ENCODE assay signal across 1 cellular context in genomic region chr6:135192256-135193174, GRCh38.
TF ChIP-seq lines count a peak whose summit lies in the region.

No MANE protein-coding gene starts in this region.

TF ChIP-seq in K562, 482 proteins besides CTCF, POLR2A, EP300 and RAD21 (continued from another document and continues in another):
- TF ChIP-seq, protein P1, sequence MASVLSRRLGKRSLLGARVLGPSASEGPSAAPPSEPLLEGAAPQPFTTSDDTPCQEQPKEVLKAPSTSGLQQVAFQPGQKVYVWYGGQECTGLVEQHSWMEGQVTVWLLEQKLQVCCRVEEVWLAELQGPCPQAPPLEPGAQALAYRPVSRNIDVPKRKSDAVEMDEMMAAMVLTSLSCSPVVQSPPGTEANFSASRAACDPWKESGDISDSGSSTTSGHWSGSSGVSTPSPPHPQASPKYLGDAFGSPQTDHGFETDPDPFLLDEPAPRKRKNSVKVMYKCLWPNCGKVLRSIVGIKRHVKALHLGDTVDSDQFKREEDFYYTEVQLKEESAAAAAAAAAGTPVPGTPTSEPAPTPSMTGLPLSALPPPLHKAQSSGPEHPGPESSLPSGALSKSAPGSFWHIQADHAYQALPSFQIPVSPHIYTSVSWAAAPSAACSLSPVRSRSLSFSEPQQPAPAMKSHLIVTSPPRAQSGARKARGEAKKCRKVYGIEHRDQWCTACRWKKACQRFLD (CRISPR knock-in tag; IDR thresholded peaks at IDR 0.05), result 0 out of 2 replicates have a peak, but pooled peaks have one; percentile 37
- no peak for TF ChIP-seq ZNF408 (CRISPR knock-in tag; IDR thresholded peaks at IDR 0.05; ENCODE audit: low read depth)
- TF ChIP-seq KHSRP (IDR thresholded peaks at IDR 0.05), result no peak
- TF ChIP-seq MEIS2 (IDR thresholded peaks at IDR 0.05; ENCODE audit: partially characterized antibody), result peak; percentile 27
- no peak for TF ChIP-seq HNRNPH1 (optimal IDR thresholded peaks at IDR 0.05; ENCODE audit: low read depth, low read length)
- 0 out of 2 replicates have a peak, but pooled peaks have one; percentile 10 for TF ChIP-seq ZKSCAN8 (CRISPR knock-in tag; IDR thresholded peaks at IDR 0.05)
- no peak for TF ChIP-seq SMARCE1 (IDR thresholded peaks at IDR 0.05)
- TF ChIP-seq ATF3 (IDR thresholded peaks at IDR 0.05), result no peak
- no peak for TF ChIP-seq ATF3 (CRISPR knock-in tag; conservative IDR thresholded peaks at IDR 0.05)
- TF ChIP-seq YBX1 (IDR thresholded peaks at IDR 0.05), result no peak
- no peak for TF ChIP-seq SMAD2 (IDR thresholded peaks at IDR 0.05; ENCODE audit: low read depth, low read length)
- no peak for TF ChIP-seq CHCHD3 (CRISPR knock-in tag; IDR thresholded peaks at IDR 0.05)
- no peak for TF ChIP-seq SPI1 (IDR thresholded peaks at IDR 0.05; ENCODE audit: borderline replicate concordance, low read depth, low read length)
- no peak for TF ChIP-seq ETV1 (tag; conservative IDR thresholded peaks at IDR 0.05; ENCODE audit: low read depth)
- no peak for TF ChIP-seq ZC3H11A (IDR thresholded peaks at IDR 0.05; ENCODE audit: low read depth, low read length)
- TF ChIP-seq, protein P2, sequence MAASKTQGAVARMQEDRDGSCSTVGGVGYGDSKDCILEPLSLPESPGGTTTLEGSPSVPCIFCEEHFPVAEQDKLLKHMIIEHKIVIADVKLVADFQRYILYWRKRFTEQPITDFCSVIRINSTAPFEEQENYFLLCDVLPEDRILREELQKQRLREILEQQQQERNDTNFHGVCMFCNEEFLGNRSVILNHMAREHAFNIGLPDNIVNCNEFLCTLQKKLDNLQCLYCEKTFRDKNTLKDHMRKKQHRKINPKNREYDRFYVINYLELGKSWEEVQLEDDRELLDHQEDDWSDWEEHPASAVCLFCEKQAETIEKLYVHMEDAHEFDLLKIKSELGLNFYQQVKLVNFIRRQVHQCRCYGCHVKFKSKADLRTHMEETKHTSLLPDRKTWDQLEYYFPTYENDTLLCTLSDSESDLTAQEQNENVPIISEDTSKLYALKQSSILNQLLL (CRISPR knock-in tag; IDR thresholded peaks at IDR 0.05; ENCODE audit: borderline replicate concordance), result no peak
- TF ChIP-seq ZBTB49 (CRISPR knock-in tag; IDR thresholded peaks at IDR 0.05; ENCODE audit: borderline replicate concordance), result no peak
- TF ChIP-seq ZNF696 (CRISPR knock-in tag; conservative IDR thresholded peaks at IDR 0.05), result no peak
- TF ChIP-seq, protein P3, sequence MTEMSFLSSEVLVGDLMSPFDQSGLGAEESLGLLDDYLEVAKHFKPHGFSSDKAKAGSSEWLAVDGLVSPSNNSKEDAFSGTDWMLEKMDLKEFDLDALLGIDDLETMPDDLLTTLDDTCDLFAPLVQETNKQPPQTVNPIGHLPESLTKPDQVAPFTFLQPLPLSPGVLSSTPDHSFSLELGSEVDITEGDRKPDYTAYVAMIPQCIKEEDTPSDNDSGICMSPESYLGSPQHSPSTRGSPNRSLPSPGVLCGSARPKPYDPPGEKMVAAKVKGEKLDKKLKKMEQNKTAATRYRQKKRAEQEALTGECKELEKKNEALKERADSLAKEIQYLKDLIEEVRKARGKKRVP (CRISPR knock-in tag; IDR thresholded peaks at IDR 0.05), result no peak
- 0 out of 2 replicates have a peak, but pooled peaks have one; percentile 0 for TF ChIP-seq ZNF79 (CRISPR knock-in tag; IDR thresholded peaks at IDR 0.05; ENCODE audit: low read depth)
- no peak for TF ChIP-seq AFF1 (IDR thresholded peaks at IDR 0.05; ENCODE audit: low read depth in 1 of 2, partially characterized antibody in 2 of 2)
- TF ChIP-seq ILK (tag; IDR thresholded peaks at IDR 0.05; ENCODE audit: borderline replicate concordance, low read depth), result 0 out of 2 replicates have a peak, but pooled peaks have one; percentile 23
- TF ChIP-seq, protein P4, sequence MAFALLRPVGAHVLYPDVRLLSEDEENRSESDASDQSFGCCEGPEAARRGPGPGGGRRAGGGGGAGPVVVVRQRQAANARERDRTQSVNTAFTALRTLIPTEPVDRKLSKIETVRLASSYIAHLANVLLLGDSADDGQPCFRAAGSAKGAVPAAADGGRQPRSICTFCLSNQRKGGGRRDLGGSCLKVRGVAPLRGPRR (CRISPR knock-in tag; IDR thresholded peaks at IDR 0.05), result peak; percentile 42
- TF ChIP-seq, protein P5, sequence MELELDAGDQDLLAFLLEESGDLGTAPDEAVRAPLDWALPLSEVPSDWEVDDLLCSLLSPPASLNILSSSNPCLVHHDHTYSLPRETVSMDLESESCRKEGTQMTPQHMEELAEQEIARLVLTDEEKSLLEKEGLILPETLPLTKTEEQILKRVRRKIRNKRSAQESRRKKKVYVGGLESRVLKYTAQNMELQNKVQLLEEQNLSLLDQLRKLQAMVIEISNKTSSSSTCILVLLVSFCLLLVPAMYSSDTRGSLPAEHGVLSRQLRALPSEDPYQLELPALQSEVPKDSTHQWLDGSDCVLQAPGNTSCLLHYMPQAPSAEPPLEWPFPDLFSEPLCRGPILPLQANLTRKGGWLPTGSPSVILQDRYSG (tag; conservative IDR thresholded peaks at IDR 0.05; ENCODE audit: low read depth), result no peak
- no peak for TF ChIP-seq PPARD (CRISPR knock-in tag; IDR thresholded peaks at IDR 0.05)
- TF ChIP-seq NRF1 (conservative IDR thresholded peaks at IDR 0.05 in 1 of 2, IDR thresholded peaks at IDR 0.05 in 1 of 2), result peak; percentile 45 to 50; a peak in 3 of 4 replicates
- TF ChIP-seq GTF2A2 (tag; IDR thresholded peaks at IDR 0.05), result 0 out of 2 replicates have a peak, but pooled peaks have one; percentile 7
- TF ChIP-seq ZC3H8 (IDR thresholded peaks at IDR 0.05), result peak; percentile 74; the same call in 1 of the 2 replicates
- TF ChIP-seq ZNF146 (CRISPR knock-in tag; IDR thresholded peaks at IDR 0.05; ENCODE audit: unreplicated experiment), result no peak
- TF ChIP-seq KAT2B (IDR thresholded peaks at IDR 0.05; ENCODE audit: low read depth, low read length), result no peak
- no peak for TF ChIP-seq SRSF3 (IDR thresholded peaks at IDR 0.05; ENCODE audit: insufficient read depth, low read length)
- TF ChIP-seq ZNF589 (CRISPR knock-in tag; IDR thresholded peaks at IDR 0.05; ENCODE audit: low read depth), result 0 out of 2 replicates have a peak, but pooled peaks have one; percentile 46
- no peak for TF ChIP-seq RAD51 (IDR thresholded peaks at IDR 0.05; ENCODE audit: borderline replicate concordance, low read depth)
- TF ChIP-seq, protein P6, sequence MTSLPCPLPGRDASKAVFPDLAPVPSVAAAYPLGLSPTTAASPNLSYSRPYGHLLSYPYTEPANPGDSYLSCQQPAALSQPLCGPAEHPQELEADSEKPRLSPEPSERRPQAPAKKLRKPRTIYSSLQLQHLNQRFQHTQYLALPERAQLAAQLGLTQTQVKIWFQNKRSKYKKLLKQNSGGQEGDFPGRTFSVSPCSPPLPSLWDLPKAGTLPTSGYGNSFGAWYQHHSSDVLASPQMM (CRISPR knock-in tag; IDR thresholded peaks at IDR 0.05), result no peak
- TF ChIP-seq, protein P7, sequence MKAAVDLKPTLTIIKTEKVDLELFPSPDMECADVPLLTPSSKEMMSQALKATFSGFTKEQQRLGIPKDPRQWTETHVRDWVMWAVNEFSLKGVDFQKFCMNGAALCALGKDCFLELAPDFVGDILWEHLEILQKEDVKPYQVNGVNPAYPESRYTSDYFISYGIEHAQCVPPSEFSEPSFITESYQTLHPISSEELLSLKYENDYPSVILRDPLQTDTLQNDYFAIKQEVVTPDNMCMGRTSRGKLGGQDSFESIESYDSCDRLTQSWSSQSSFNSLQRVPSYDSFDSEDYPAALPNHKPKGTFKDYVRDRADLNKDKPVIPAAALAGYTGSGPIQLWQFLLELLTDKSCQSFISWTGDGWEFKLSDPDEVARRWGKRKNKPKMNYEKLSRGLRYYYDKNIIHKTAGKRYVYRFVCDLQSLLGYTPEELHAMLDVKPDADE (conservative IDR thresholded peaks at IDR 0.05; ENCODE audit: control insufficient read depth, low read depth, low read length), result no peak
- TF ChIP-seq SMAD1 (IDR thresholded peaks at IDR 0.05; ENCODE audit: low read depth, low read length, partially characterized antibody), result peak; percentile 27
- TF ChIP-seq U2AF1 (optimal IDR thresholded peaks at IDR 0.05; ENCODE audit: low read depth, low read length), result no peak
- TF ChIP-seq MTA1 (IDR thresholded peaks at IDR 0.05; ENCODE audit: borderline replicate concordance), result no peak
- TF ChIP-seq SREBF1 (IDR thresholded peaks at IDR 0.05; ENCODE audit: borderline replicate concordance, low read depth, low read length), result 0 out of 2 replicates have a peak, but pooled peaks have one; percentile 46
- no peak for TF ChIP-seq MAFK (IDR thresholded peaks at IDR 0.05; ENCODE audit: low read length)
- no peak for TF ChIP-seq OTX1 (CRISPR knock-in tag; IDR thresholded peaks at IDR 0.05)
- no peak for TF ChIP-seq NFXL1 (CRISPR knock-in tag; IDR thresholded peaks at IDR 0.05)
- TF ChIP-seq CBX3 (IDR thresholded peaks at IDR 0.05; ENCODE audit: borderline replicate concordance in 1 of 2, low read length in 2 of 2), result no peak
- TF ChIP-seq MCM3 (IDR thresholded peaks at IDR 0.05), result no peak
- no peak for TF ChIP-seq GTF2F1 (IDR thresholded peaks at IDR 0.05; ENCODE audit: low read depth, low read length)
- no peak for TF ChIP-seq ZNF444 (CRISPR knock-in tag; IDR thresholded peaks at IDR 0.05)
- TF ChIP-seq CBFB (CRISPR knock-in tag; IDR thresholded peaks at IDR 0.05), result no peak
- TF ChIP-seq FOXK1 (CRISPR knock-in tag; IDR thresholded peaks at IDR 0.05; ENCODE audit: borderline replicate concordance), result no peak
- peak; percentile 33; the same call in 1 of the 2 replicates for TF ChIP-seq IFI16 (CRISPR knock-in tag; IDR thresholded peaks at IDR 0.05)
- TF ChIP-seq WHSC1 (IDR thresholded peaks at IDR 0.05; ENCODE audit: low read length), result no peak
- TF ChIP-seq E2F3 (CRISPR knock-in tag; IDR thresholded peaks at IDR 0.05), result no peak
- TF ChIP-seq HOXB6 (CRISPR knock-in tag; IDR thresholded peaks at IDR 0.05; ENCODE audit: borderline replicate concordance), result no peak
- no peak for TF ChIP-seq POLR2H (tag; IDR thresholded peaks at IDR 0.05; ENCODE audit: low read depth)
- TF ChIP-seq ESRRA (IDR thresholded peaks at IDR 0.05; ENCODE audit: borderline replicate concordance, low read depth), result peak; percentile 88
- no peak for TF ChIP-seq EP400 (IDR thresholded peaks at IDR 0.05)
- TF ChIP-seq, protein P8, sequence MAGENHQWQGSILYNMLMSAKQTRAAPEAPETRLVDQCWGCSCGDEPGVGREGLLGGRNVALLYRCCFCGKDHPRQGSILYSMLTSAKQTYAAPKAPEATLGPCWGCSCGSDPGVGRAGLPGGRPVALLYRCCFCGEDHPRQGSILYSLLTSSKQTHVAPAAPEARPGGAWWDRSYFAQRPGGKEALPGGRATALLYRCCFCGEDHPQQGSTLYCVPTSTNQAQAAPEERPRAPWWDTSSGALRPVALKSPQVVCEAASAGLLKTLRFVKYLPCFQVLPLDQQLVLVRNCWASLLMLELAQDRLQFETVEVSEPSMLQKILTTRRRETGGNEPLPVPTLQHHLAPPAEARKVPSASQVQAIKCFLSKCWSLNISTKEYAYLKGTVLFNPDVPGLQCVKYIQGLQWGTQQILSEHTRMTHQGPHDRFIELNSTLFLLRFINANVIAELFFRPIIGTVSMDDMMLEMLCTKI (IDR thresholded peaks at IDR 0.05; ENCODE audit: partially characterized antibody), result no peak
- TF ChIP-seq SOX6 (IDR thresholded peaks at IDR 0.05), result no peak
- TF ChIP-seq FOXJ2 (tag; IDR thresholded peaks at IDR 0.05), result no peak
- TF ChIP-seq ZNF764 (CRISPR knock-in tag; IDR thresholded peaks at IDR 0.05; ENCODE audit: low read depth), result no peak
- TF ChIP-seq ZEB2 (IDR thresholded peaks at IDR 0.05), result no peak
- no peak for TF ChIP-seq HNRNPK (IDR thresholded peaks at IDR 0.05; ENCODE audit: low read depth, low read length, poor library complexity, severe bottlenecking)
- no peak for TF ChIP-seq NR1H2 (CRISPR knock-in tag; IDR thresholded peaks at IDR 0.05)
